In the genomic region with DNA sequence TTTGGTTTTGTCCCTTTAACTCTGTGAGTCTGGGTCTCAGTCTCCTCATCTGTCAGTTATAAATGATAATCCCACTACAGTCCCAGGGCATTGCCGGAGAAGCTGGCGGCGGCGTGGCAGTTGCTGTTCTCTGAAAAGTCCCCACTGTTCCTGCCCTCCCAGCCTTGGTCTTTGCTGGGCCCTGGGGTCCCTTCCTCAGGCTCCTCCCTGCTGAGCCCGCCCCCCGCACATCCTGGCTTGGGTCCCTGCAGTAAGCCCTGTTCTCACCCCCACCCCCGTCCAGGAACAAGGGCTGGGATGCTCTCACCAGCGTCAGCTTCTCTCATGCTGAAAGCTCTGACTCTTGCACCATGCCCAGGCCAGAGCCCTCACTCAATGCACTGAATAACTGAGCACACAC, we compare ENCODE assay signal across 3 cellular contexts.
TF ChIP-seq lines count a peak whose summit lies in the region.

No MANE protein-coding gene starts in this region.

TF ChIP-seq in HEK293, 187 proteins besides CTCF, POLR2A, EP300 and RAD21:
- TF ChIP-seq SP3 (tag by site-specific recombination; IDR thresholded peaks at IDR 0.05) = no peak
- TF ChIP-seq ZNF394 (tag by site-specific recombination; IDR thresholded peaks at IDR 0.05; ENCODE audit: borderline replicate concordance) = 0 out of 2 replicates have a peak, but pooled peaks have one; percentile 20
- no peak for TF ChIP-seq ZNF513 (tag by site-specific recombination; IDR thresholded peaks at IDR 0.05)
TF ChIP-seq in HEK293: peak in this region for 1.

TF ChIP-seq in IMR-90, 13 proteins besides CTCF, POLR2A, EP300 and RAD21:
- TF ChIP-seq MXI1 (IDR thresholded peaks at IDR 0.05; ENCODE audit: borderline replicate concordance, low read depth, low read length) (no peak), MAZ (IDR thresholded peaks at IDR 0.05; ENCODE audit: borderline replicate concordance, low read depth, low read length) (no peak), USF2 (IDR thresholded peaks at IDR 0.05; ENCODE audit: low read depth, low read length) (no peak), CEBPB (IDR thresholded peaks at IDR 0.05; ENCODE audit: low read depth, low read length) (no peak), ELK1 (IDR thresholded peaks at IDR 0.05; ENCODE audit: borderline replicate concordance, low read depth, low read length) (no peak), RFX5 (IDR thresholded peaks at IDR 0.05; ENCODE audit: low read depth, low read length) (no peak), RCOR1 (IDR thresholded peaks at IDR 0.05; ENCODE audit: insufficient replicate concordance, low read length) (no peak), SMC3 (IDR thresholded peaks at IDR 0.05; ENCODE audit: low read depth, low read length) (no peak)

TF ChIP-seq in H1, 55 proteins besides CTCF, POLR2A, EP300 and RAD21:
- TF ChIP-seq ZNF274 (IDR thresholded peaks at IDR 0.05; ENCODE audit: borderline replicate concordance, extremely low read depth, low read length) = no peak
- no peak for TF ChIP-seq CHD2 (IDR thresholded peaks at IDR 0.05; ENCODE audit: low read length)
- TF ChIP-seq CEBPB (IDR thresholded peaks at IDR 0.05; ENCODE audit: low read depth, low read length) = no peak
- no peak for TF ChIP-seq PHF8 (conservative IDR thresholded peaks at IDR 0.05; ENCODE audit: low read depth, low read length)
- TF ChIP-seq RNF2 (IDR thresholded peaks at IDR 0.05; ENCODE audit: borderline replicate concordance, low read depth, low read length, missing control alignments, poor library complexity, severe bottlenecking) = no peak
- TF ChIP-seq SIN3A (conservative IDR thresholded peaks at IDR 0.05 in 1 of 2, IDR thresholded peaks at IDR 0.05 in 1 of 2; ENCODE audit: low read depth in 1 of 2, low read length in 2 of 2) = no peak
- no peak for TF ChIP-seq RBBP5 (IDR thresholded peaks at IDR 0.05; ENCODE audit: borderline replicate concordance, low read depth, low read length)
- TF ChIP-seq ASH2L (IDR thresholded peaks at IDR 0.05; ENCODE audit: low read length) = no peak
- no peak for TF ChIP-seq BRCA1 (IDR thresholded peaks at IDR 0.05; ENCODE audit: low read depth, low read length)
- no peak for TF ChIP-seq RXRA (IDR thresholded peaks at IDR 0.05; ENCODE audit: insufficient read depth, low read depth, low read length)
